1 cellular context compared by ENCODE assay signal in the genomic region with DNA sequence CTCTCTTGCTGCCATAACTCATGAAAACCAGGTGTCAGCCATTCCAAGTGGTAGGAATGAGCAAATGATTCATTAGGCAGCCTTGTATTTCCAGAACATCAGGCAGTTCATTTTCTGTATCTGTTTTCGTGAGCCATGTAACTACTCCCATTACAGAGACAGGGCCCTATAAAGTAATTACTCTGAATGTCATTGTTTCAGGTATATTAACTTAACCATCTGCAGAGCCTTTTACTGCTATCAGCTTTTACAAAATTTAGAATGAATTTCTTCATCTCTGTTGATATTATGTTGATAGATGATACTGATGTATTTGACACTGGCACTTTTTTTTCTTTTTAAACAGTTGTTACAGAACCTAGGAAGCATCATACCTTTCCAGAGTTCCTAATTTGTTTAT.
TF ChIP-seq lines count a peak whose summit lies in the region.

No MANE protein-coding gene starts in this region.

TF ChIP-seq in SK-N-SH treated with all-trans-retinoic acid at 6 μM for 48 hours, 23 proteins besides CTCF, POLR2A, EP300 and RAD21:
- TF ChIP-seq SNAI2 (CRISPR knock-in tag; IDR thresholded peaks at IDR 0.05) (no peak), TCF4 (CRISPR knock-in tag; IDR thresholded peaks at IDR 0.05; ENCODE audit: borderline replicate concordance) (peak; percentile 36; the same call in 1 of the 2 replicates)
